13 cellular contexts compared by ENCODE assay signal in genomic region chr18:55403555-55403954, GRCh38.
A peak's percentile ranks its signal among the peaks of the same experiment; 100 is the strongest.
DNase-seq lines count a peak whose midpoint lies in the region; TF ChIP-seq lines count a peak whose summit lies in the region.
"Had no signal": no experiment of that assay in that cellular context is flagged by ENCODE, and none has a peak within 500 bp of the region (broad histone marks: within the 10 kb centered on the region; RNA-seq: fewer than 3 reads in every experiment).

No MANE protein-coding gene starts in this region.

- in situ Hi-C loops in GM23248 (cut with MboI) = loop anchor here (25.0 kb wide), 1 partner anchor 1159 kb away; no protein-coding TSS in a partner anchor

- H3K4me1 ChIP-seq in GM23248 (ENCODE audit: insufficient read depth) (peaks cover 43% of the 10 kb centered on the region), ascending aorta (peaks cover 0 to 14% of the 10 kb centered on the region in 2 donors), iPS-20b (ENCODE audit: insufficient read depth, low read length) (peaks cover 51% of the 10 kb centered on the region)
- H3K4me1 ChIP-seq: BLaER1 had no signal

- H3K79me2 ChIP-seq in GM23248 (ENCODE audit: insufficient read depth) = peaks cover 79% of the 10 kb centered on the region

- H3K9me2 ChIP-seq in GM23248 (ENCODE audit: insufficient read depth) = no peaks in the 10 kb centered on the region

- H3K9me3 ChIP-seq in GM23248 (ENCODE audit: low read depth) (no peaks in the 10 kb centered on the region), ascending aorta (no peaks in the 10 kb centered on the region), iPS-20b (ENCODE audit: insufficient read depth, low read depth, low read length) (no peaks in the 10 kb centered on the region), WERI-Rb-1 (ENCODE audit: severe bottlenecking) (no peaks in the 10 kb centered on the region)
- H3K9me3 ChIP-seq: BLaER1 had no signal

- intact Hi-C loops in ascending aorta (cut with DNase I) = loop anchor here (5.0 to 10.0 kb wide), 4 partner anchors 61 to 461 kb away; no protein-coding TSS in a partner anchor

- H3K9ac ChIP-seq in GM23248 (peak overlapping the region; percentile 80), iPS-20b (ENCODE audit: low read depth, low read length) (peak overlapping the region; percentile 47; the same call in 1 of the 2 replicates)
- H3K9ac ChIP-seq: BLaER1 had no signal

- peak overlapping the region; percentile 74 for H2AFZ ChIP-seq in GM23248

- H3K27me3 ChIP-seq in GM23248 (replicated peaks; ENCODE audit: insufficient read depth) (no peaks in the 10 kb centered on the region), ascending aorta (no peaks in the 10 kb centered on the region), iPS-20b (ENCODE audit: insufficient read depth, low read length) (no peaks in the 10 kb centered on the region), WERI-Rb-1 (ENCODE audit: insufficient read depth, low read depth, severe bottlenecking) (no peaks in the 10 kb centered on the region)
- H3K27me3 ChIP-seq: BLaER1 had no signal

- TF ChIP-seq CTCF in ascending aorta (IDR thresholded peaks at IDR 0.05) (no peak), WERI-Rb-1 (IDR thresholded peaks at IDR 0.05; ENCODE audit: low read depth, low read length) (no peak)

- H3K4me3 ChIP-seq in GM23248 (peak overlapping the region; percentile 79), ascending aorta (peak overlapping the region; percentile 58 to 63), iPS-20b (ENCODE audit: low read length) (no peak overlapping the region), skin epidermis (peak overlapping the region in 1 of 7 experiments; percentile 4), WERI-Rb-1 (ENCODE audit: low read depth, low read length) (no peak overlapping the region)
- H3K4me3 ChIP-seq: BLaER1 had no signal

- H3K36me3 ChIP-seq in GM23248 (ENCODE audit: low read depth) (no peaks in the 10 kb centered on the region), ascending aorta (no peaks in the 10 kb centered on the region), iPS-20b (ENCODE audit: insufficient read depth, low read depth, low read length) (no peaks in the 10 kb centered on the region), WERI-Rb-1 (no peaks in the 10 kb centered on the region)

- H3F3A ChIP-seq in GM23248 (ENCODE audit: insufficient read depth) = peaks cover 46% of the 10 kb centered on the region

- WGBS in GM23248 (ENCODE audit: low coverage in 1 of 2, low lambda C conversion rate in 2 of 2, missing lambda C conversion rate in 2 of 2), 2 experiments = 1 to 4% methylated on average over 3 of the region's 3 CpGs

- peak overlapping the region; percentile 88 for H3K27ac ChIP-seq in GM23248
- peak overlapping the region; percentile 65 to 72 for H3K27ac ChIP-seq in ascending aorta
- no peak overlapping the region for H3K27ac ChIP-seq in iPS-20b (ENCODE audit: low read length)
- H3K27ac ChIP-seq in skin epidermis = peak overlapping the region in 15 of 21 experiments; percentile 4 to 82 (median 42)
- H3K27ac ChIP-seq in WERI-Rb-1 = no peak overlapping the region
- H3K27ac ChIP-seq: BLaER1 had no signal

- peak; percentile 43 for DNase-seq in GM23248
- no peak for DNase-seq in ascending aorta (ENCODE audit: low spot score in 2 of 2)
- no peak for DNase-seq in WERI-Rb-1
- DNase-seq in germinal center (ENCODE audit: low spot score) = no peak
- no peak for DNase-seq in KG1 (lab: John Stamatoyannopoulos, UW)
- DNase-seq in GF-D8 (lab: John Stamatoyannopoulos, UW) = no peak
- DNase-seq: activated CD8-positive, alpha-beta memory T cell treated with anti-CD3 and anti-CD28 coated beads, Interleukin-2, amount 10 ng/mL, durations not matched to agents 7 days and 5 days; effector CD4-positive, alpha-beta T cell; NCI-H446 treated with DMSO at 0.1 percent for 48 hours; small intestine had no signal

- H3K4me2 ChIP-seq in GM23248 (ENCODE audit: unreplicated experiment) = peak overlapping the region; percentile 98
- H3K4me2 ChIP-seq: BLaER1 had no signal

- H4K20me1 ChIP-seq in GM23248 (ENCODE audit: insufficient read depth) = no peaks in the 10 kb centered on the region

Comparison
In these comparisons a context has a peak if more than half of its experiments do, and no peak if none do; other contexts are left out.
1. H3K27ac ChIP-seq: peak in GM23248 (single experiment), ascending aorta (2 of 2) and skin epidermis (15 of 21); none in iPS-20b (single experiment) and WERI-Rb-1 (single experiment).
2. H3K4me3 ChIP-seq: peak in GM23248 (single experiment) and ascending aorta (2 of 2); none in iPS-20b (single experiment) and WERI-Rb-1 (single experiment).